16 cellular contexts compared by ENCODE assay signal in genomic region chr14:74917646-74918081, GRCh38. TPM values are rescaled to one million over a fixed set of nuclear protein-coding genes. Genes with fewer than 3 reads are reported as not detected.
DNase-seq lines count a peak whose midpoint lies in the region; ATAC-seq, FAIRE-seq and TF ChIP-seq lines count a peak whose summit lies in the region.
"Had no signal": no experiment of that assay in that cellular context is flagged by ENCODE, and none has a peak within 500 bp of the region (broad histone marks: within the 10 kb centered on the region; RNA-seq: fewer than 3 reads in every experiment).

No MANE protein-coding gene starts in this region.

- H3K4me2 ChIP-seq in BLaER1 = no peak overlapping the region
- H3K4me2 ChIP-seq in keratinocyte (ENCODE audit: control insufficient read depth, extremely low read depth, insufficient read depth, low read depth, low read length) = peak overlapping the region; percentile 9
- H3K4me2 ChIP-seq: KMS-11 had no signal

- H3K4me1 ChIP-seq in BLaER1 = peaks cover 13% of the 10 kb centered on the region
- peaks cover 7% of the 10 kb centered on the region for H3K4me1 ChIP-seq in keratinocyte (ENCODE audit: control insufficient read depth, extremely low read depth, insufficient read depth, low read length)
- H3K4me1 ChIP-seq in sigmoid colon = peaks cover 0 to 25% (median 8%) of the 10 kb centered on the region in 4 donors

- H3K4me3 ChIP-seq in BLaER1 (no peak overlapping the region), coronary artery (no peak overlapping the region), keratinocyte (ENCODE audit: control insufficient read depth in 2 of 3, extremely low read depth in 1 of 3, insufficient read depth in 2 of 3, low read depth in 1 of 3, low read length in 3 of 3) (no peak overlapping the region), sigmoid colon (no peak overlapping the region)
- H3K4me3 ChIP-seq: GM12878 had no signal

- H3K36me3 Mint-ChIP-seq in naive thymus-derived CD8-positive, alpha-beta T cell = no peaks in the 10 kb centered on the region

- H3K27me3 Mint-ChIP-seq in naive thymus-derived CD8-positive, alpha-beta T cell = no peaks in the 10 kb centered on the region
- H3K27me3 Mint-ChIP-seq: activated CD4-positive, alpha-beta memory T cell treated with anti-CD3 and anti-CD28 coated beads, Interleukin-2, amount 10 ng/mL, durations not matched to agents 7 days and 5 days had no signal

- no peaks in the 10 kb centered on the region for H3K27me3 ChIP-seq in BLaER1
- no peaks in the 10 kb centered on the region for H3K27me3 ChIP-seq in keratinocyte (ENCODE audit: control insufficient read depth, extremely low read depth, insufficient read depth, low read length)
- H3K27me3 ChIP-seq in sigmoid colon = no peaks in the 10 kb centered on the region

- DNase-seq in coronary artery (ENCODE audit: low spot score) = peak; percentile 83
- DNase-seq in keratinocyte (ENCODE audit: low read depth, low spot score) = no peak
- peak; percentile 89 for DNase-seq in sigmoid colon
- DNase-seq in DMS53 treated with DMSO at 0.1 percent for 48 hours (lab: John Stamatoyannopoulos, UW; ENCODE audit: unreplicated experiment) = no peak
- DNase-seq in naive thymus-derived CD8-positive, alpha-beta T cell = no peak
- DNase-seq: activated CD4-positive, alpha-beta memory T cell treated with anti-CD3 and anti-CD28 coated beads, Interleukin-2, amount 10 ng/mL, durations not matched to agents 7 days and 5 days; DND-41; NCI-H510A treated with DMSO at 0.1 percent for 48 hours; stimulated activated CD4-positive, alpha-beta T cell treated with anti-CD3 and anti-CD28 coated beads, Interleukin-15, amount 100 ng/mL, for 24 hours; T1000 had no signal

- H3K79me2 ChIP-seq in keratinocyte (ENCODE audit: control insufficient read depth, insufficient read depth, low read length) = no peaks in the 10 kb centered on the region

- no peaks in the 10 kb centered on the region for H4K20me1 ChIP-seq in BLaER1
- no peaks in the 10 kb centered on the region for H4K20me1 ChIP-seq in keratinocyte (ENCODE audit: control insufficient read depth, extremely low read depth, insufficient read depth, low read length)

- dilution Hi-C loops in keratinocyte (cut with MboI; ENCODE audit: extremely low pct_ligation_motif_present, low sequenced_read_pairs) = no loop called here

- POLR2A ChIA-PET in naive thymus-derived CD8-positive, alpha-beta T cell (lab: Charles Lee) = no interaction called here

- no peak for TF ChIP-seq EP300 in sigmoid colon (IDR thresholded peaks at IDR 0.05)

- no peak for ATAC-seq in GM19467 (IDR thresholded peaks at IDR 0.05; ENCODE audit: unreplicated experiment)
- no peak for ATAC-seq in naive thymus-derived CD8-positive, alpha-beta T cell
- ATAC-seq in GM21526 (IDR thresholded peaks at IDR 0.05; ENCODE audit: low FRiP score, unreplicated experiment) = no peak
- ATAC-seq: GM12878 had no signal

- intact Hi-C loops in sigmoid colon (cut with DNase I) = no loop called here

- 76 to 84% methylated on average over 13 of the region's 13 CpGs for WGBS in sigmoid colon, 2 donors

- H3K4me3 Mint-ChIP-seq in naive thymus-derived CD8-positive, alpha-beta T cell = no peak overlapping the region
- H3K4me3 Mint-ChIP-seq: activated CD4-positive, alpha-beta memory T cell treated with anti-CD3 and anti-CD28 coated beads, Interleukin-2, amount 10 ng/mL, durations not matched to agents 7 days and 5 days had no signal

- TF ChIP-seq POLR2A in sigmoid colon (IDR thresholded peaks at IDR 0.05) = no peak

- FAIRE-seq in keratinocyte (lab: Jason Lieb, UNC) = peak; percentile 13
- FAIRE-seq: GM12878, islet of Langerhans had no signal

- peaks cover 0 to 4% (median under 1%) of the 10 kb centered on the region in 4 donors for H3K4me1 Mint-ChIP-seq in naive thymus-derived CD8-positive, alpha-beta T cell
- H3K4me1 Mint-ChIP-seq: activated CD4-positive, alpha-beta memory T cell treated with anti-CD3 and anti-CD28 coated beads, Interleukin-2, amount 10 ng/mL, durations not matched to agents 7 days and 5 days had no signal

- no peaks in the 10 kb centered on the region for H3K9me3 Mint-ChIP-seq in naive thymus-derived CD8-positive, alpha-beta T cell
- H3K9me3 Mint-ChIP-seq: activated CD4-positive, alpha-beta memory T cell treated with anti-CD3 and anti-CD28 coated beads, Interleukin-2, amount 10 ng/mL, durations not matched to agents 7 days and 5 days had no signal

- H3K27ac ChIP-seq in BLaER1 = no peak overlapping the region
- H3K27ac ChIP-seq in coronary artery = peak overlapping the region; percentile 58 to 82
- no peak overlapping the region for H3K27ac ChIP-seq in keratinocyte (ENCODE audit: control insufficient read depth, insufficient read depth, low read length)
- H3K27ac ChIP-seq in sigmoid colon = peak overlapping the region; percentile 19 to 60 (median 42)
- H3K27ac ChIP-seq: KMS-11 had no signal

- H3K36me3 ChIP-seq in BLaER1 = peaks cover 25% of the 10 kb centered on the region
- no peaks in the 10 kb centered on the region for H3K36me3 ChIP-seq in keratinocyte (ENCODE audit: control insufficient read depth in 2 of 2, extremely low read depth in 1 of 2, insufficient read depth in 2 of 2, low read length in 2 of 2)
- H3K36me3 ChIP-seq in sigmoid colon = peaks cover 0 to 9% (median 0%) of the 10 kb centered on the region in 4 donors

- H3K9ac ChIP-seq in BLaER1 (peak overlapping the region; percentile 38; the same call in 1 of the 2 replicates), keratinocyte (ENCODE audit: control insufficient read depth, extremely low read depth, insufficient read depth, low read length) (no peak overlapping the region)
- H3K9ac ChIP-seq: KMS-11 had no signal

- no peaks in the 10 kb centered on the region for H3K9me3 ChIP-seq in BLaER1
- no peaks in the 10 kb centered on the region for H3K9me3 ChIP-seq in keratinocyte (ENCODE audit: control insufficient read depth, low read depth, low read length)
- no peaks in the 10 kb centered on the region for H3K9me3 ChIP-seq in sigmoid colon

- H2AFZ ChIP-seq in keratinocyte (ENCODE audit: control insufficient read depth, low read length) = peak overlapping the region; percentile 33

- no peak for TF ChIP-seq CTCF in coronary artery (IDR thresholded peaks at IDR 0.05)
- TF ChIP-seq CTCF in keratinocyte (optimal IDR thresholded peaks at IDR 0.05 in 1 of 3, IDR thresholded peaks at IDR 0.05 in 1 of 3, conservative IDR thresholded peaks at IDR 0.05 in 1 of 3; ENCODE audit: extremely low read depth in 1 of 3, insufficient read depth in 2 of 3, low read length in 3 of 3) = no peak
- TF ChIP-seq CTCF in sigmoid colon (IDR thresholded peaks at IDR 0.05) = no peak

- H3K9me1 ChIP-seq in keratinocyte (ENCODE audit: control insufficient read depth, extremely low read depth, insufficient read depth, low read length) = no peaks in the 10 kb centered on the region

- H3K27ac Mint-ChIP-seq in naive thymus-derived CD8-positive, alpha-beta T cell = no peak overlapping the region
- H3K27ac Mint-ChIP-seq: activated CD4-positive, alpha-beta memory T cell treated with anti-CD3 and anti-CD28 coated beads, Interleukin-2, amount 10 ng/mL, durations not matched to agents 7 days and 5 days had no signal

RNA-seq across cellular contexts. Expression of gene RPS6KL1, which starts 5.4 kb away (rescaled TPM):
- polyA plus RNA-seq in keratinocyte (0.19 to 1.8 TPM (median 0.69 TPM) in 3 replicates), sigmoid colon (1 to 10 TPM; 1.8 to 4.0 (median 2.8) TPM)
- 0.81 TPM for polyA plus RNA-seq in keratinocyte (2011; ENCODE audit: low read depth)
- 0.38 and 0.49 TPM in 2 replicates for polyA plus RNA-seq in keratinocyte (2011; cell fraction: cytosol; rRNA removed)
- 0.78 and 1.0 TPM in 2 replicates for polyA plus RNA-seq in keratinocyte (2011; cell fraction: nucleus; rRNA removed)
- polyA plus RNA-seq in keratinocyte (2012; ENCODE audit: low replicate concordance) = 0.51 and 1.0 TPM in 2 replicates
- 1.2 to 2.6 TPM in 2 of 3 replicates, not detected in the other for polyA minus RNA-seq in keratinocyte
- polyA minus RNA-seq in keratinocyte (2011; cell fraction: cytosol; rRNA and poly(A)+ RNA removed) = not detected
- 0.11 TPM in 1 of 2 replicates, not detected in the other for polyA minus RNA-seq in keratinocyte (2011; cell fraction: nucleus; rRNA and poly(A)+ RNA removed)
- total RNA-seq in sigmoid colon = 10 to 100 TPM in 1 of 4 donors, 1 to 10 TPM in 3; 4.6 to 11.1 (median 6.7) TPM
- 1 to 10 TPM; 3.8 to 6.4 TPM for total RNA-seq in naive thymus-derived CD8-positive, alpha-beta T cell
- 1 to 10 TPM in 2 of 3 donors, under 1 TPM in 1; 0.50 to 3.6 (median 1.7) TPM for polyA plus RNA-seq in naive thymus-derived CD8-positive, alpha-beta T cell

RNA-seq across cellular contexts. Expression of gene DLST, which starts 35.9 kb away (rescaled TPM):
- polyA plus RNA-seq in keratinocyte = 114 to 151 TPM (median 129 TPM) in 3 replicates
- 57.0 TPM for polyA plus RNA-seq in keratinocyte (2011; ENCODE audit: low read depth)
- polyA plus RNA-seq in keratinocyte (2011; cell fraction: cytosol; rRNA removed) = 126 and 128 TPM in 2 replicates
- 163 and 166 TPM in 2 replicates for polyA plus RNA-seq in keratinocyte (2011; cell fraction: nucleus; rRNA removed)
- 64.0 and 74.0 TPM in 2 replicates for polyA plus RNA-seq in keratinocyte (2012; ENCODE audit: low replicate concordance)
- 113 to 130 TPM (median 114 TPM) in 3 replicates for polyA minus RNA-seq in keratinocyte
- 51.2 TPM for polyA minus RNA-seq in keratinocyte (2011; cell fraction: cytosol; rRNA and poly(A)+ RNA removed)
- 46.0 and 78.7 TPM in 2 replicates for polyA minus RNA-seq in keratinocyte (2011; cell fraction: nucleus; rRNA and poly(A)+ RNA removed)
- total RNA-seq in sigmoid colon = 100 to 1,000 TPM in 1 of 4 donors, 10 to 100 TPM in 3; 68.6 to 114 (median 71.8) TPM
- 100 to 1,000 TPM in 2 of 3 donors, 10 to 100 TPM in 1; 66.1 to 114 (median 105) TPM for polyA plus RNA-seq in sigmoid colon
- 100 to 1,000 TPM; 118 to 120 TPM for total RNA-seq in naive thymus-derived CD8-positive, alpha-beta T cell
- polyA plus RNA-seq in naive thymus-derived CD8-positive, alpha-beta T cell = 1 to 10 TPM; 8.8 to 9.3 (median 8.9) TPM

RNA-seq across cellular contexts. Expression of gene PGF, which starts 37.7 kb away (rescaled TPM):
- polyA plus RNA-seq in keratinocyte (16.5 to 19.0 TPM (median 17.5 TPM) in 3 replicates), sigmoid colon (1 to 10 TPM; 1.2 to 9.1 (median 1.6) TPM)
- polyA plus RNA-seq in keratinocyte (2011; ENCODE audit: low read depth) = 4.3 TPM
- polyA plus RNA-seq in keratinocyte (2011; cell fraction: cytosol; rRNA removed) = 11.8 and 26.1 TPM in 2 replicates
- 15.8 and 22.6 TPM in 2 replicates for polyA plus RNA-seq in keratinocyte (2011; cell fraction: nucleus; rRNA removed)
- 21.3 and 25.5 TPM in 2 replicates for polyA plus RNA-seq in keratinocyte (2012; ENCODE audit: low replicate concordance)
- polyA minus RNA-seq in keratinocyte = 8.5 to 14.9 TPM (median 9.4 TPM) in 3 replicates
- 22.3 TPM for polyA minus RNA-seq in keratinocyte (2011; cell fraction: cytosol; rRNA and poly(A)+ RNA removed)
- 9.2 and 10.9 TPM in 2 replicates for polyA minus RNA-seq in keratinocyte (2011; cell fraction: nucleus; rRNA and poly(A)+ RNA removed)
- total RNA-seq in sigmoid colon = 10 to 100 TPM in 2 of 4 donors, 1 to 10 TPM in 2; 3.6 to 15.6 (median 9.7) TPM
- not detected for total RNA-seq in naive thymus-derived CD8-positive, alpha-beta T cell
- polyA plus RNA-seq in naive thymus-derived CD8-positive, alpha-beta T cell = under 1 TPM in 1 of 3 donors, not detected in 2; 0.13 TPM

RNA-seq across cellular contexts. Expression of gene PROX2, which starts 41.7 kb away (rescaled TPM):
- polyA plus RNA-seq in keratinocyte (not detected in 3 replicates), sigmoid colon (under 1 TPM in 1 of 3 donors, not detected in 2; 0.01 TPM)
- not detected for polyA plus RNA-seq in keratinocyte (2011; ENCODE audit: low read depth)
- polyA plus RNA-seq in keratinocyte (2011; cell fraction: cytosol; rRNA removed) = not detected in 2 replicates
- not detected in 2 replicates for polyA plus RNA-seq in keratinocyte (2011; cell fraction: nucleus; rRNA removed)
- 0.08 and 0.35 TPM in 2 replicates for polyA plus RNA-seq in keratinocyte (2012; ENCODE audit: low replicate concordance)
- polyA minus RNA-seq in keratinocyte = 0.19 TPM in 1 of 3 replicates, not detected in the others
- polyA minus RNA-seq in keratinocyte (2011; cell fraction: cytosol; rRNA and poly(A)+ RNA removed) = not detected
- not detected in 2 replicates for polyA minus RNA-seq in keratinocyte (2011; cell fraction: nucleus; rRNA and poly(A)+ RNA removed)
- under 1 TPM in 1 of 4 donors, not detected in 3; 0.16 TPM for total RNA-seq in sigmoid colon
- total RNA-seq in naive thymus-derived CD8-positive, alpha-beta T cell = under 1 TPM; 0.52 to 0.75 TPM
- under 1 TPM; 0.12 to 0.50 (median 0.22) TPM for polyA plus RNA-seq in naive thymus-derived CD8-positive, alpha-beta T cell
- total RNA-seq: activated CD4-positive, alpha-beta memory T cell treated with anti-CD3 and anti-CD28 coated beads, Interleukin-2, amount 10 ng/mL, durations not matched to agents 7 days and 5 days had no signal

Comparison
In these comparisons a context has a peak if more than half of its experiments do, and no peak if none do; other contexts are left out.
1. H3K27ac ChIP-seq: peak in coronary artery (2 of 2) and sigmoid colon (4 of 4); none in BLaER1 (single experiment) and keratinocyte (single experiment).
2. DNase-seq: peak in coronary artery (single experiment) and sigmoid colon (single experiment); none in keratinocyte (single experiment), DMS53 treated with DMSO at 0.1 percent for 48 hours (single experiment) and naive thymus-derived CD8-positive, alpha-beta T cell (0 of 10).
3. RNA of gene DLST, which starts 35.9 kb away (polyA plus RNA-seq): 57.0 to 166 TPM in keratinocyte and 66.1 to 114 TPM in sigmoid colon; 8.8 to 9.3 TPM in naive thymus-derived CD8-positive, alpha-beta T cell; every median in the first group is over 4 times any median in the second.